Comparison of ENCODE assay signal across 1 cellular context in genomic region chr11:1129143-1129665, GRCh38.
TF ChIP-seq lines count a peak whose summit lies in the region.

No MANE protein-coding gene starts in this region.

TF ChIP-seq in K562, 482 proteins besides CTCF, POLR2A, EP300 and RAD21 (continued from another document):
- TF ChIP-seq TFAP4 (CRISPR knock-in tag; IDR thresholded peaks at IDR 0.05; ENCODE audit: borderline replicate concordance) (0 out of 2 replicates have a peak, but pooled peaks have one; percentile 11), MAFK (IDR thresholded peaks at IDR 0.05; ENCODE audit: low read length) (no peak), CAMTA2 (CRISPR knock-in tag; conservative IDR thresholded peaks at IDR 0.05) (no peak), GABPB1 (CRISPR knock-in tag; IDR thresholded peaks at IDR 0.05) (no peak), SREBF1 (IDR thresholded peaks at IDR 0.05; ENCODE audit: borderline replicate concordance, low read depth, low read length) (no peak)
